ENCODE assay signal across 25 cellular contexts in the genomic region with DNA sequence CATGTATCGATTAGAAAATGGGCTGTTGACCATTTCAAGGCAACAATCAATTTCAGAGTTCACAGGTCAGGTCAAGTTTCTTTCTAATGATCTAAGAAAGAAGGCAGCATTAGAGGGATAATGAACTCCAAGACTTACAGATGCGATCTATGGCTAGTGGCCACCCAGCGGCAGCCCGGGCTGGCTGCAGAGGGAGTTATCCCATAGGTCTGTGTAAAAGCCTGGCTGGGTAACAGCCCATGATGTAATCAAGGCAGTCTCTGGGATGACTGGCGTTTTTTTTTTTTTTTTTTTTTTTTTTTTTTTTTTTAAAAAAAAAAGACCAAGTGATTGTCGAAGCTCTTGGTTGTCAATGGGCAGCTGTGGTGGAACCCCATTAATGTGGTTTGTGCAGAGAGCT.
A peak's percentile ranks its signal among the peaks of the same experiment; 100 is the strongest.
DNase-seq lines count a peak whose midpoint lies in the region; ATAC-seq, FAIRE-seq and TF ChIP-seq lines count a peak whose summit lies in the region.
"Had no signal": no experiment of that assay in that cellular context is flagged by ENCODE, and none has a peak within 500 bp of the region (broad histone marks: within the 10 kb centered on the region; RNA-seq: fewer than 3 reads in every experiment).

No MANE protein-coding gene starts in this region.

- no peaks in the 10 kb centered on the region; a peak in 1 of 5 replicates for H3K4me1 ChIP-seq in K562 (replicated peaks in 1 of 2; ENCODE audit: control insufficient read depth in 2 of 2, insufficient read depth in 2 of 2, low read length in 2 of 2)
- H3K4me1 ChIP-seq in mesenchymal stem cell (ENCODE audit: control insufficient read depth, insufficient read depth, low read depth, low read length), result no peaks in the 10 kb centered on the region
- H3K4me1 ChIP-seq: foreskin keratinocyte had no signal

- no peak overlapping the region for H3K9ac ChIP-seq in K562 (ENCODE audit: insufficient read depth in 1 of 2, low read depth in 2 of 2, low read length in 2 of 2)
- no peak overlapping the region for H3K9ac ChIP-seq in mesenchymal stem cell (ENCODE audit: low read length)
- H3K9ac ChIP-seq: BLaER1 treated with 17β-estradiol and CSF1 and Interleukin-3, amounts not matched to agents 10 nM and 100 nM had no signal

- H3K27ac ChIP-seq in K562 (ENCODE audit: extremely low read depth, low read depth, low read length) (no peak overlapping the region), mesenchymal stem cell (ENCODE audit: low read length, poor library complexity, severe bottlenecking) (no peak overlapping the region)
- H3K27ac ChIP-seq: BLaER1 treated with 17β-estradiol and CSF1 and Interleukin-3, amounts not matched to agents 10 nM and 100 nM; foreskin keratinocyte had no signal

- H3K23ac ChIP-seq in mesenchymal stem cell (ENCODE audit: low read length in 2 of 2), result no peak overlapping the region

- no peaks in the 10 kb centered on the region for H3K9me3 Mint-ChIP-seq in nephron progenitor cell
- H3K9me3 Mint-ChIP-seq: activated B cell treated with CpG ODN at 0.5 μM for 24 hours; activated CD8-positive, alpha-beta T cell treated with anti-CD3 and anti-CD28 coated beads for 36 hours; activated naive CD4-positive, alpha-beta T cell treated with anti-CD3 and anti-CD28 coated beads for 36 hours; dendritic cell treated with granulocyte-macrophage colony-stimulating factor and Interleukin-4, amounts not matched to agents 40 ng/mL and 50 ng/mL, for 4 days; naive B cell had no signal

- no peak overlapping the region for H3K4me3 Mint-ChIP-seq in nephron progenitor cell
- H3K4me3 Mint-ChIP-seq: activated B cell treated with CpG ODN at 0.5 μM for 24 hours; activated CD8-positive, alpha-beta T cell treated with anti-CD3 and anti-CD28 coated beads for 36 hours; activated naive CD4-positive, alpha-beta T cell treated with anti-CD3 and anti-CD28 coated beads for 36 hours; dendritic cell treated with granulocyte-macrophage colony-stimulating factor and Interleukin-4, amounts not matched to agents 40 ng/mL and 50 ng/mL, for 4 days; naive B cell had no signal

- no TSS peak for BruUV-seq in K562 (replicated peaks; lab: Mats Ljungman, UMichigan)

- no peaks in the 10 kb centered on the region for H3K9me1 ChIP-seq in K562 (ENCODE audit: control insufficient read depth, insufficient read depth, low read length)

- intact Hi-C loops in K562 (cut with micrococcal nuclease), result no loop called here

- H3K4me3 ChIP-seq in K562 (no peak overlapping the region), mesenchymal stem cell (ENCODE audit: insufficient read depth in 1 of 2, low read depth in 1 of 2, low read length in 2 of 2) (no peak overlapping the region)
- H3K4me3 ChIP-seq: BLaER1 treated with 17β-estradiol and CSF1 and Interleukin-3, amounts not matched to agents 10 nM and 100 nM had no signal

- in situ Hi-C loops in K562 (cut with MboI), result no loop called here

- no peak overlapping the region for H3K4me2 ChIP-seq in K562 (ENCODE audit: insufficient read depth, low read length)
- H3K4me2 ChIP-seq in mesenchymal stem cell (ENCODE audit: low read length, poor library complexity, severe bottlenecking), result no peak overlapping the region
- H3K4me2 ChIP-seq: BLaER1 treated with 17β-estradiol and CSF1 and Interleukin-3, amounts not matched to agents 10 nM and 100 nM had no signal

- no peak overlapping the region for H2BK12ac ChIP-seq in mesenchymal stem cell (ENCODE audit: low read length in 2 of 2)

- TF ChIP-seq RAD21 in K562 (CRISPR knock-in tag; conservative IDR thresholded peaks at IDR 0.05 in 1 of 2, IDR thresholded peaks at IDR 0.05 in 1 of 2), result no peak

- no peaks in the 10 kb centered on the region for H4K20me1 ChIP-seq in K562 (replicated peaks; ENCODE audit: control insufficient read depth, insufficient read depth, low read length)
- H4K20me1 ChIP-seq: BLaER1 treated with 17β-estradiol and CSF1 and Interleukin-3, amounts not matched to agents 10 nM and 100 nM had no signal

- TF ChIP-seq EP300 in K562 (IDR thresholded peaks at IDR 0.05; ENCODE audit: low read length), result no peak

- CTCF ChIA-PET in K562 (lab: Yijun Ruan, JAX; ENCODE audit: low intra/inter-chr PET ratio), result no interaction called here

- H2AK5ac ChIP-seq in mesenchymal stem cell (ENCODE audit: low read length, severe bottlenecking), result no peak overlapping the region

- H3K4ac ChIP-seq in mesenchymal stem cell (ENCODE audit: low read depth in 1 of 2, low read length in 2 of 2), result no peak overlapping the region

- ATAC-seq in K562, result peak; percentile 98
- ATAC-seq in GM21528 (IDR thresholded peaks at IDR 0.05; ENCODE audit: low FRiP score, unreplicated experiment), result no peak
- ATAC-seq: activated CD8-positive, alpha-beta T cell treated with anti-CD3 and anti-CD28 coated beads for 36 hours; foreskin keratinocyte; Panc1; right cardiac atrium had no signal

- peaks cover 40% of the 10 kb centered on the region for H3K27me3 Mint-ChIP-seq in nephron progenitor cell (ENCODE audit: low read depth, poor library complexity)
- H3K27me3 Mint-ChIP-seq: dendritic cell treated with granulocyte-macrophage colony-stimulating factor and Interleukin-4, amounts not matched to agents 40 ng/mL and 50 ng/mL, for 4 days had no signal

- no peak for TF ChIP-seq POLR2A in K562 (conservative IDR thresholded peaks at IDR 0.05)

- no peak overlapping the region for H4K8ac ChIP-seq in mesenchymal stem cell (ENCODE audit: low read length)

- H2BK15ac ChIP-seq in mesenchymal stem cell (ENCODE audit: low read depth, poor library complexity, severe bottlenecking), result no peak overlapping the region

- FAIRE-seq in K562 (lab: Jason Lieb, UNC), result no peak
- FAIRE-seq: D721Med, GM12891, GM19239 had no signal

- DNase-seq in DMS53 (lab: John Stamatoyannopoulos, UW) (peak; percentile 64), DMS53 treated with DMSO at 0.1 percent for 48 hours (lab: John Stamatoyannopoulos, UW; ENCODE audit: unreplicated experiment) (no peak), HCEC 1CT (peak; percentile 33), K562 (ENCODE audit: extremely low read depth in 1 of 4, low spot score in 3 of 4) (peak; percentile 38 to 62 (median 58)), nephron progenitor cell (peak; percentile 14), NCI-H2081 (lab: John Stamatoyannopoulos, UW) (no peak), mesenchymal stem cell (no peak)
- DNase-seq: 8988T; activated B cell treated with CpG ODN at 0.5 μM for 24 hours; activated CD8-positive, alpha-beta T cell treated with anti-CD3 and anti-CD28 coated beads for 36 hours; activated naive CD4-positive, alpha-beta T cell treated with anti-CD3 and anti-CD28 coated beads for 36 hours; foreskin keratinocyte; H7; MM.1S; naive B cell; NCI-H1436 treated with DMSO at 0.1 percent for 48 hours; NCI-H446; right cardiac atrium had no signal

- no peaks in the 10 kb centered on the region for H3K79me2 ChIP-seq in K562 (ENCODE audit: control insufficient read depth, insufficient read depth, low read length)

- no peak overlapping the region for H2BK120ac ChIP-seq in mesenchymal stem cell (ENCODE audit: low read depth, low read length)

- H3K79me1 ChIP-seq in mesenchymal stem cell (replicated peaks; ENCODE audit: low read length, poor library complexity, severe bottlenecking), result no peaks in the 10 kb centered on the region

- H2AFZ ChIP-seq in K562 (ENCODE audit: low read depth, low read length), result no peak overlapping the region
- no peak overlapping the region for H2AFZ ChIP-seq in mesenchymal stem cell (ENCODE audit: low read depth, low read length)

- peaks cover 9% of the 10 kb centered on the region for H3K4me1 Mint-ChIP-seq in nephron progenitor cell

- H3K36me3 ChIP-seq in K562 (ENCODE audit: control insufficient read depth, insufficient read depth, low read length) (no peaks in the 10 kb centered on the region), mesenchymal stem cell (ENCODE audit: control insufficient read depth in 1 of 2, insufficient read depth in 2 of 2, low read depth in 1 of 2, low read length in 2 of 2) (no peaks in the 10 kb centered on the region)
- H3K36me3 ChIP-seq: BLaER1 treated with 17β-estradiol and CSF1 and Interleukin-3, amounts not matched to agents 10 nM and 100 nM had no signal

- H4K91ac ChIP-seq in mesenchymal stem cell (ENCODE audit: low read length), result no peak overlapping the region

- POLR2A ChIA-PET in K562 (lab: Yijun Ruan, JAX), result no interaction called here

- H3K9me3 ChIP-seq in K562 (replicated peaks; ENCODE audit: control insufficient read depth, insufficient read depth, low read depth, low read length) (no peaks in the 10 kb centered on the region), mesenchymal stem cell (ENCODE audit: control insufficient read depth, low read length) (no peaks in the 10 kb centered on the region)
- H3K9me3 ChIP-seq: BLaER1 treated with 17β-estradiol and CSF1 and Interleukin-3, amounts not matched to agents 10 nM and 100 nM had no signal

- no peak overlapping the region for H3K14ac ChIP-seq in mesenchymal stem cell (ENCODE audit: low read length in 2 of 2)

- no peak overlapping the region for H3K27ac Mint-ChIP-seq in nephron progenitor cell
- H3K27ac Mint-ChIP-seq: activated B cell treated with CpG ODN at 0.5 μM for 24 hours; activated CD8-positive, alpha-beta T cell treated with anti-CD3 and anti-CD28 coated beads for 36 hours; activated naive CD4-positive, alpha-beta T cell treated with anti-CD3 and anti-CD28 coated beads for 36 hours; dendritic cell treated with granulocyte-macrophage colony-stimulating factor and Interleukin-4, amounts not matched to agents 40 ng/mL and 50 ng/mL, for 4 days; naive B cell had no signal

- H3K27me3 ChIP-seq in K562 (ENCODE audit: control insufficient read depth in 2 of 2, insufficient read depth in 2 of 2, low read length in 2 of 2) (no peaks in the 10 kb centered on the region), mesenchymal stem cell (ENCODE audit: control insufficient read depth in 1 of 2, insufficient read depth in 1 of 2, low read length in 2 of 2) (no peaks in the 10 kb centered on the region)
- H3K27me3 ChIP-seq: BLaER1 treated with 17β-estradiol and CSF1 and Interleukin-3, amounts not matched to agents 10 nM and 100 nM; foreskin keratinocyte had no signal

- peak; percentile 28 to 40 (median 36); a peak in 5 of 6 replicates for TF ChIP-seq CTCF in K562 (IDR thresholded peaks at IDR 0.05 in 2 of 3, conservative IDR thresholded peaks at IDR 0.05 in 1 of 3; ENCODE audit: insufficient read depth in 2 of 3, low read depth in 1 of 3, low read length in 3 of 3)
- peak; percentile 17 for TF ChIP-seq CTCF in nephron progenitor cell (IDR thresholded peaks at IDR 0.05)

- no peak overlapping the region for H3K18ac ChIP-seq in mesenchymal stem cell (ENCODE audit: low read depth in 1 of 2, low read length in 2 of 2)

- H2BK5ac ChIP-seq in mesenchymal stem cell (ENCODE audit: low read depth, low read length, poor library complexity, severe bottlenecking), result no peak overlapping the region

- 0% methylated on average over 4 of the region's 6 CpGs for WGBS in K562 (ENCODE audit: insufficient coverage, low coverage, missing lambda C conversion rate)
- 87% methylated on average over 6 of the region's 6 CpGs for WGBS in mesenchymal stem cell

- H3K36me3 Mint-ChIP-seq in nephron progenitor cell (ENCODE audit: low read depth), result no peaks in the 10 kb centered on the region
- H3K36me3 Mint-ChIP-seq: naive B cell had no signal

TF ChIP-seq in K562, 482 proteins besides CTCF, POLR2A, EP300 and RAD21 (continues in another document):
- TF ChIP-seq NFE2 (IDR thresholded peaks at IDR 0.05; ENCODE audit: low read depth) (peak; percentile 58), CEBPG (CRISPR knock-in tag; IDR thresholded peaks at IDR 0.05) (no peak), CEBPG (tag; conservative IDR thresholded peaks at IDR 0.05 in 1 of 2, IDR thresholded peaks at IDR 0.05 in 1 of 2) (peak in 1 of 2 experiments; percentile 19; a peak in 1 of 4 replicates)

Comparison
In these comparisons a context has a peak if more than half of its experiments do, and no peak if none do; other contexts are left out.
1. DNase-seq: peak in DMS53 (single experiment), HCEC 1CT (single experiment), K562 (4 of 4) and nephron progenitor cell (single experiment); none in DMS53 treated with DMSO at 0.1 percent for 48 hours (single experiment), NCI-H2081 (0 of 2) and mesenchymal stem cell (single experiment).